In genomic region chr11:67273260-67273990, GRCh38 we compare ENCODE assay signal across 11 cellular contexts. TPM values are rescaled to one million over a fixed set of nuclear protein-coding genes. Genes with fewer than 3 reads are reported as not detected.
DNase-seq lines count a peak whose midpoint lies in the region; ATAC-seq and TF ChIP-seq lines count a peak whose summit lies in the region.
"Had no signal": no experiment of that assay in that cellular context is flagged by ENCODE, and none has a peak within 500 bp of the region (broad histone marks: within the 10 kb centered on the region; RNA-seq: fewer than 3 reads in every experiment).

No MANE protein-coding gene starts in this region.

- H3K4me3 ChIP-seq in lung (no peak overlapping the region), tibial nerve (no peak overlapping the region)

- TF ChIP-seq POLR2A in tibial nerve (IDR thresholded peaks at IDR 0.05): no peak

- peaks cover 0 to 8% of the 10 kb centered on the region in 2 donors for H3K36me3 ChIP-seq in lung (ENCODE audit: control insufficient read depth in 2 of 2, insufficient read depth in 2 of 2, low read length in 2 of 2)
- H3K36me3 ChIP-seq in tibial nerve: peaks cover 0 to 12% (median 4%) of the 10 kb centered on the region in 3 donors

- ATAC-seq in lung (ENCODE audit: insufficient read depth, low FRiP score): no peak
- ATAC-seq in HG02938 (IDR thresholded peaks at IDR 0.05; ENCODE audit: unreplicated experiment): no peak
- ATAC-seq: activated CD4-positive, CD25-positive, alpha-beta regulatory T cell treated with anti-CD3 and anti-CD28 coated beads, Interleukin-2, amount 50 U/mL, for 24 hours had no signal

- TF ChIP-seq CTCF in lung (IDR thresholded peaks at IDR 0.05; ENCODE audit: control extremely low read depth, extremely low read depth): no peak
- no peak for TF ChIP-seq CTCF in tibial nerve (IDR thresholded peaks at IDR 0.05)

- peaks cover 26 to 77% of the 10 kb centered on the region in 2 donors for H3K4me1 ChIP-seq in lung (ENCODE audit: control insufficient read depth in 2 of 2, insufficient read depth in 2 of 2, low read length in 2 of 2)
- peaks cover 5 to 100% (median 100%) of the 10 kb centered on the region in 4 donors for H3K4me1 ChIP-seq in tibial nerve

- no peak for TF ChIP-seq EP300 in tibial nerve (IDR thresholded peaks at IDR 0.05)

- peak overlapping the region; percentile 100 for H3K27ac Mint-ChIP-seq in activated naive CD8-positive, alpha-beta T cell
- H3K27ac Mint-ChIP-seq: nephron had no signal

- no peaks in the 10 kb centered on the region for H3K27me3 ChIP-seq in lung (ENCODE audit: control insufficient read depth, insufficient read depth)
- H3K27me3 ChIP-seq in tibial nerve: no peaks in the 10 kb centered on the region

- H3K4me3 Mint-ChIP-seq in activated naive CD8-positive, alpha-beta T cell: peak overlapping the region; percentile 94
- H3K4me3 Mint-ChIP-seq: nephron had no signal

- peak; percentile 14 for DNase-seq in activated CD8-positive, alpha-beta memory T cell treated with anti-CD3 and anti-CD28 coated beads, Interleukin-2, amount 50 U/mL, for 4 hours
- DNase-seq in activated CD8-positive, alpha-beta memory T cell treated with anti-CD3 and anti-CD28 coated beads, Interleukin-2, amount 50 U/mL, for 48 hours: no peak
- DNase-seq in lung (ENCODE audit: low spot score): no peak
- DNase-seq in tibial nerve (ENCODE audit: low spot score in 2 of 2): peak in 1 of 2 donors; percentile 10
- DNase-seq in activated CD4-positive, CD25-positive, alpha-beta regulatory T cell treated with anti-CD3 and anti-CD28 coated beads, Interleukin-2, amount 50 U/mL, for 72 hours: no peak
- no peak for DNase-seq in hippocampal formation (lab: John Stamatoyannopoulos, UW)
- DNase-seq: NCI-H1417 treated with DMSO at 0.1 percent for 48 hours had no signal

- peaks cover 93% of the 10 kb centered on the region for H3K4me1 Mint-ChIP-seq in activated naive CD8-positive, alpha-beta T cell (ENCODE audit: low read depth)

- H3K27ac ChIP-seq in lung (ENCODE audit: low read depth in 1 of 2, low read length in 1 of 2): peak overlapping the region; percentile 62 to 78
- peak overlapping the region; percentile 26 to 98 (median 93) for H3K27ac ChIP-seq in tibial nerve

- WGBS in lung, 2 donors: 28 to 39% methylated on average over 14 of the region's 14 CpGs
- 50 to 55% methylated on average over 13 of the region's 14 CpGs for WGBS in tibial nerve, 2 donors

- no peaks in the 10 kb centered on the region for H3K27me3 Mint-ChIP-seq in activated naive CD8-positive, alpha-beta T cell

- no peaks in the 10 kb centered on the region for H3K9me3 Mint-ChIP-seq in activated naive CD8-positive, alpha-beta T cell (ENCODE audit: low read depth)
- H3K9me3 Mint-ChIP-seq: nephron had no signal

- no peaks in the 10 kb centered on the region for H3K9me3 ChIP-seq in lung (ENCODE audit: control insufficient read depth in 2 of 2, insufficient read depth in 1 of 2, low read length in 1 of 2)
- H3K9me3 ChIP-seq in tibial nerve: no peaks in the 10 kb centered on the region

- no peaks in the 10 kb centered on the region for H3K36me3 Mint-ChIP-seq in activated naive CD8-positive, alpha-beta T cell

RNA-seq across cellular contexts. Expression of gene GRK2, which starts 7.2 kb away (rescaled TPM):
- total RNA-seq in lung: 10 to 100 TPM; 37.1 to 99.8 TPM
- 100 to 1,000 TPM in 1 of 2 donors, 10 to 100 TPM in 1; 95.2 to 130 TPM for polyA plus RNA-seq in lung
- 100 to 1,000 TPM in 1 of 4 donors, 10 to 100 TPM in 3; 46.0 to 134 (median 65.4) TPM for total RNA-seq in tibial nerve

RNA-seq across cellular contexts. Expression of gene ANKRD13D, which starts 15.7 kb away (rescaled TPM):
- total RNA-seq in lung (10 to 100 TPM; 35.9 to 86.2 TPM), tibial nerve (100 to 1,000 TPM in 1 of 4 donors, 10 to 100 TPM in 3; 46.8 to 158 (median 69.5) TPM)
- polyA plus RNA-seq in lung: 10 to 100 TPM; 55.8 to 65.3 TPM

RNA-seq across cellular contexts. Expression of gene SSH3, which starts 29.9 kb away (rescaled TPM):
- total RNA-seq in lung: 10 to 100 TPM; 31.4 to 42.7 TPM
- polyA plus RNA-seq in lung: 10 to 100 TPM; 19.0 to 23.0 TPM
- 10 to 100 TPM; 28.5 to 51.6 (median 43.1) TPM for total RNA-seq in tibial nerve
